Comparison of ENCODE assay signal across 24 cellular contexts in genomic region chr20:62518911-62519310, GRCh38. TPM values are rescaled to one million over a fixed set of nuclear protein-coding genes. Genes with fewer than 3 reads are reported as not detected.
A peak's percentile ranks its signal among the peaks of the same experiment; 100 is the strongest.
DNase-seq lines count a peak whose midpoint lies in the region; ATAC-seq and TF ChIP-seq lines count a peak whose summit lies in the region.
"Had no signal": no experiment of that assay in that cellular context is flagged by ENCODE, and none has a peak within 500 bp of the region (broad histone marks: within the 10 kb centered on the region; RNA-seq: fewer than 3 reads in every experiment).

No MANE protein-coding gene starts in this region.

- CTCF ChIA-PET in activated CD4-positive, alpha-beta T cell treated with anti-CD3 and anti-CD28 coated beads, Interleukin-2, amount 10 ng/mL, durations not matched to agents 7 days and 5 days (lab: Charles Lee) = no interaction called here

- no peak overlapping the region for H3K27ac Mint-ChIP-seq in activated CD4-positive, alpha-beta T cell treated with anti-CD3 and anti-CD28 coated beads, Interleukin-2, amount 10 ng/mL, durations not matched to agents 7 days and 5 days
- H3K27ac Mint-ChIP-seq: CD14-positive monocyte, HFFc6 had no signal

- no peaks in the 10 kb centered on the region for H3K9me3 Mint-ChIP-seq in activated CD4-positive, alpha-beta T cell treated with anti-CD3 and anti-CD28 coated beads, Interleukin-2, amount 10 ng/mL, durations not matched to agents 7 days and 5 days
- H3K9me3 Mint-ChIP-seq: HFFc6 had no signal

- DNase-seq in Right ventricle myocardium inferior (ENCODE audit: missing footprints) = peak; percentile 30
- DNase-seq in heart right ventricle = no peak
- peak; percentile 13 for DNase-seq in Daoy (ENCODE audit: low read depth)
- DNase-seq in SW480 (ENCODE audit: low spot score) = peak; percentile 42
- DNase-seq in psoas muscle = peak in 1 of 2 donors; percentile 75
- no peak for DNase-seq in activated CD4-positive, alpha-beta T cell treated with anti-CD3 and anti-CD28 coated beads, Interleukin-2, amount 10 ng/mL, durations not matched to agents 7 days and 5 days
- DNase-seq in GM13977 (ENCODE audit: low spot score) = no peak
- DNase-seq: AML-193, HFFc6, MV-4-11, NCI-H1694, NCI-H2081, NCI-H2171, NCI-H345, NCI-H524, NCI-H82, SHP77 treated with DMSO at 0.1 percent for 48 hours, SK-N-SH had no signal

- in situ Hi-C loops in GM13977 (cut with MboI; ENCODE audit: low pct_unique_long_range_greater_than_20kb, low sequenced_read_pairs, unreplicated experiment) = no loop called here

- H3K36me3 ChIP-seq in heart right ventricle (no peaks in the 10 kb centered on the region), psoas muscle (ENCODE audit: insufficient read depth in 1 of 2, low read depth in 1 of 2) (no peaks in the 10 kb centered on the region)

- peaks cover 1% of the 10 kb centered on the region for H3K27me3 Mint-ChIP-seq in activated CD4-positive, alpha-beta T cell treated with anti-CD3 and anti-CD28 coated beads, Interleukin-2, amount 10 ng/mL, durations not matched to agents 7 days and 5 days

- intact Hi-C loops in Right ventricle myocardium inferior (cut with DNase I) (no loop called here), heart right ventricle (cut with DNase I) (loop anchor here in 2 of 10 donors (10.0 kb wide), 2 partner anchors 56 to 86 kb away; no protein-coding TSS in a partner anchor), psoas muscle (cut with DNase I) (no loop called here)

- H3K27ac ChIP-seq in heart right ventricle (no peak overlapping the region), psoas muscle (no peak overlapping the region)
- H3K27ac ChIP-seq: 22Rv1, HL-60 had no signal

- no peak overlapping the region for H3K4me3 Mint-ChIP-seq in activated CD4-positive, alpha-beta T cell treated with anti-CD3 and anti-CD28 coated beads, Interleukin-2, amount 10 ng/mL, durations not matched to agents 7 days and 5 days
- H3K4me3 Mint-ChIP-seq: CD14-positive monocyte, HFFc6 had no signal

- H3K27me3 ChIP-seq in heart right ventricle (peaks cover 10 to 57% (median 31%) of the 10 kb centered on the region in 7 donors), psoas muscle (ENCODE audit: insufficient read depth in 3 of 3, low read length in 2 of 3) (no peaks in the 10 kb centered on the region)

- TF ChIP-seq CTCF in heart right ventricle (IDR thresholded peaks at IDR 0.05) (no peak), psoas muscle (IDR thresholded peaks at IDR 0.05) (no peak), GM13977 (IDR thresholded peaks at IDR 0.05; ENCODE audit: extremely low read depth, insufficient read depth, missing control alignments) (no peak)

- H3K36me3 Mint-ChIP-seq in activated CD4-positive, alpha-beta T cell treated with anti-CD3 and anti-CD28 coated beads, Interleukin-2, amount 10 ng/mL, durations not matched to agents 7 days and 5 days (ENCODE audit: low read depth) = no peaks in the 10 kb centered on the region
- H3K36me3 Mint-ChIP-seq: CD14-positive monocyte had no signal

- H3K4me3 ChIP-seq in heart right ventricle (no peak overlapping the region), psoas muscle (no peak overlapping the region)

- H3K9me3 ChIP-seq in heart right ventricle (no peaks in the 10 kb centered on the region), psoas muscle (no peaks in the 10 kb centered on the region)
- H3K9me3 ChIP-seq: SK-N-SH had no signal

- POLR2A ChIA-PET in activated CD4-positive, alpha-beta T cell treated with anti-CD3 and anti-CD28 coated beads, Interleukin-2, amount 10 ng/mL, durations not matched to agents 7 days and 5 days (lab: Charles Lee) = no interaction called here

- no peaks in the 10 kb centered on the region for H3K4me1 ChIP-seq in heart right ventricle
- peaks cover 26% of the 10 kb centered on the region for H3K4me1 ChIP-seq in psoas muscle

- H3K4me1 Mint-ChIP-seq in activated CD4-positive, alpha-beta T cell treated with anti-CD3 and anti-CD28 coated beads, Interleukin-2, amount 10 ng/mL, durations not matched to agents 7 days and 5 days = peaks cover 2% of the 10 kb centered on the region
- H3K4me1 Mint-ChIP-seq: CD14-positive monocyte had no signal

- ATAC-seq in Right ventricle myocardium inferior (no peak), heart right ventricle (no peak), psoas muscle (peak; percentile 52 to 75 (median 66)), HG03025 (IDR thresholded peaks at IDR 0.05; ENCODE audit: low FRiP score, unreplicated experiment) (no peak)

- WGBS in heart right ventricle, 2 donors = 75 to 80% methylated on average over 18 of the region's 18 CpGs
- 69 to 80% (median 75%) methylated on average over 18 of the region's 18 CpGs for WGBS in psoas muscle, 3 donors

RNA-seq across cellular contexts. Expression of gene GATA5, which starts 43.1 kb away (rescaled TPM):
- 1.7 TPM for total RNA-seq in Right ventricle myocardium inferior
- total RNA-seq in heart right ventricle = 1 to 10 TPM in 2 of 10 donors, under 1 TPM in 8; 0.11 to 5.1 (median 0.60) TPM
- 1 to 10 TPM in 1 of 2 donors, under 1 TPM in 1; 0.30 to 1.2 TPM for polyA plus RNA-seq in heart right ventricle
- not detected in 2 replicates for total RNA-seq in Daoy (2014; rRNA removed; shearing (Covaris generic))
- total RNA-seq in psoas muscle = under 1 TPM in 2 of 4 donors, not detected in 2; 0.13 to 0.14 TPM
- under 1 TPM in 2 of 3 donors, not detected in 1; 0.01 to 0.03 TPM for polyA plus RNA-seq in psoas muscle
- total RNA-seq in activated CD4-positive, alpha-beta T cell treated with anti-CD3 and anti-CD28 coated beads, Interleukin-2, amount 10 ng/mL, durations not matched to agents 7 days and 5 days = not detected
- total RNA-seq: HFFc6, HT1080, OCI-LY7 had no signal
- polyA plus RNA-seq: CD14-positive monocyte, SK-N-SH had no signal

Comparison
In these comparisons a context has a peak if more than half of its experiments do, and no peak if none do; other contexts are left out.
1. DNase-seq: peak in Right ventricle myocardium inferior (single experiment), Daoy (single experiment) and SW480 (single experiment); none in heart right ventricle (0 of 2), activated CD4-positive, alpha-beta T cell treated with anti-CD3 and anti-CD28 coated beads, Interleukin-2, amount 10 ng/mL, durations not matched to agents 7 days and 5 days (single experiment) and GM13977 (single experiment).
2. ATAC-seq: peak in psoas muscle (4 of 4); none in Right ventricle myocardium inferior (single experiment), heart right ventricle (0 of 8) and HG03025 (single experiment).